Comparison of ENCODE assay signal across 8 cellular contexts in the genomic region with DNA sequence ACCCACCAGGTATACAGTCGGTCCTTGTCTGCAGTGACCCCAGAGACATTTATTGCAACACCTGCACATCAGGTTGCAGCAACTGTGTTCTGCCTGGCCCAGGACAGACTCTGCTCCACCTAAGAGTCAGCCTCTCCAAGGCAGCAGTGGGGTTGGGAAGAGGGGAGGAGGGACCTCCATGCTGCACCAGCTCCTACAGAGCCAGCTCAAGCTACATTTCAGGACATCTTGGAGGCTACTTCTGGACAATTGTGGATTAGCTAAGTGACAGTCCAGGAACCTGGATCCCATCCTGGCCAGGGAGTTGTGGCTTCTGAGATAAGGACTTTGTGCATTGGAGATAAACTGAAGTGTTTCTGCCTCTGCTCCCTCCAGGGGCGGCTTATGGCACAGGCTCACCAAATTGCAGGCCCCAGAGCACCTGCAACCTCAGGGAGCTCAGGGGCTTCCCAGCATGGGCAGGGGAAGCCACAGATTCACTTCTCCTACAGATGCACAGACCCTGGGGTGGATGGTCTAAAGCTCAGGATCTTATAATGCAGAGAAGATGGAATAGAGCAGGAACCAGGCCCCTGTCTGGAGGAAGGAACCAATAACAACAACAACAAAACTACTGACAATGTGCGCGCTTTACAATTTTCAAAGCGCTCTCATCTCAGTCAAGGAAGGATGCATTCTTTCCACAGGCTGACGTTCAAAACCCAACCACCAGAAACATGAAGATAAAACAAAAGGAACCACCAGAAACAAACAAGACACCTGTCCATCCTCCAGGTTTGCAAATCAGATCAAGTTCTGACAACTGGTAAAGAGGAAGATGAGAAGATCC.
DNase-seq lines count a peak whose midpoint lies in the region; ATAC-seq, FAIRE-seq and TF ChIP-seq lines count a peak whose summit lies in the region.

No MANE protein-coding gene starts in this region.

- H3K36me3 Mint-ChIP-seq in nephron (ENCODE audit: low read depth): no peaks in the 10 kb centered on the region

- H3K4me3 Mint-ChIP-seq in nephron: no peak overlapping the region

- ATAC-seq in HG02852 (IDR thresholded peaks at IDR 0.05; ENCODE audit: unreplicated experiment): peak; percentile 51
- ATAC-seq in HG03139 (IDR thresholded peaks at IDR 0.05; ENCODE audit: unreplicated experiment): no peak

- H3K4me1 Mint-ChIP-seq in nephron: peaks cover 73% of the 10 kb centered on the region

- DNase-seq in GM18507 (ENCODE audit: extremely low spot score, insufficient read length, low read depth) (no peak), NCI-H510A (lab: John Stamatoyannopoulos, UW) (no peak), NCI-H82 (lab: John Stamatoyannopoulos, UW) (no peak)
- DNase-seq in activated CD4-positive, alpha-beta T cell treated with anti-CD3 and anti-CD28 coated beads, Interleukin-2, amount 50 U/mL, for 1 hour: peak; percentile 39
- DNase-seq in activated CD4-positive, CD25-positive, alpha-beta regulatory T cell treated with anti-CD3 and anti-CD28 coated beads, Interleukin-2, amount 50 U/mL, for 72 hours: no peak

- FAIRE-seq in GM18507 (lab: Jason Lieb, UNC): peak; percentile 44

- H3K27me3 Mint-ChIP-seq in nephron (ENCODE audit: low read depth): peaks cover 15% of the 10 kb centered on the region

- no peak for TF ChIP-seq CTCF in nephron (IDR thresholded peaks at IDR 0.05; ENCODE audit: unreplicated experiment in 3 of 3)

- H3K27ac Mint-ChIP-seq in nephron: peak overlapping the region in 2 of 3 experiments; percentile 22 to 88

- no peaks in the 10 kb centered on the region for H3K9me3 Mint-ChIP-seq in nephron
